ENCODE assay signal across 1 cellular context in genomic region chr4:88591787-88592599, GRCh38.
TF ChIP-seq lines count a peak whose summit lies in the region.

TSS of gene HERC3 (plus strand) at chr4:88592480. CDS start at chr4:88605824, 13,344 bp downstream.

TF ChIP-seq in K562, 482 proteins besides CTCF, POLR2A, EP300 and RAD21 (continued from another document):
- no peak for TF ChIP-seq DEAF1 (CRISPR knock-in tag; IDR thresholded peaks at IDR 0.05)
- TF ChIP-seq THAP12 (CRISPR knock-in tag; IDR thresholded peaks at IDR 0.05), result 0 out of 2 replicates have a peak, but pooled peaks have one; percentile 10
- TF ChIP-seq NR2C2 (CRISPR knock-in tag; IDR thresholded peaks at IDR 0.05), result no peak
- TF ChIP-seq NR2C2 (tag; IDR thresholded peaks at IDR 0.05), result no peak
- peak; percentile 78 for TF ChIP-seq PBX2 (CRISPR knock-in tag; IDR thresholded peaks at IDR 0.05; ENCODE audit: low read depth)
- peak; percentile 87 for TF ChIP-seq PBX2 (tag; conservative IDR thresholded peaks at IDR 0.05; ENCODE audit: low read depth)
- peak; percentile 37 to 43; a peak in 2 of 4 replicates for TF ChIP-seq UBTF (IDR thresholded peaks at IDR 0.05; ENCODE audit: borderline replicate concordance in 1 of 2, low read depth in 2 of 2, low read length in 2 of 2)
- TF ChIP-seq NRF1 (conservative IDR thresholded peaks at IDR 0.05 in 1 of 2, IDR thresholded peaks at IDR 0.05 in 1 of 2), result peak; percentile 71 to 79
- TF ChIP-seq HOMEZ (CRISPR knock-in tag; IDR thresholded peaks at IDR 0.05), result no peak
- TF ChIP-seq JUNB (CRISPR knock-in tag; conservative IDR thresholded peaks at IDR 0.05), result no peak
- TF ChIP-seq ZNF197 (CRISPR knock-in tag; IDR thresholded peaks at IDR 0.05; ENCODE audit: low read depth), result no peak
- TF ChIP-seq MYC (IDR thresholded peaks at IDR 0.05; ENCODE audit: low read depth, low read length), result peak; percentile 18; the same call in 1 of the 2 replicates
- TF ChIP-seq MYC (CRISPR knock-in tag; IDR thresholded peaks at IDR 0.05; ENCODE audit: borderline replicate concordance, low read depth), result no peak
- TF ChIP-seq MAFK (IDR thresholded peaks at IDR 0.05; ENCODE audit: low read length), result no peak
- no peak; the same call in 1 of the 2 replicates for TF ChIP-seq ESRRA (IDR thresholded peaks at IDR 0.05; ENCODE audit: borderline replicate concordance, low read depth)
- TF ChIP-seq ZHX1 (conservative IDR thresholded peaks at IDR 0.05; ENCODE audit: low read length), result no peak
- TF ChIP-seq ELF1 (tag; IDR thresholded peaks at IDR 0.05), result peak; percentile 69; the same call in 1 of the 2 replicates
- no peak for TF ChIP-seq TFAM (CRISPR knock-in tag; conservative IDR thresholded peaks at IDR 0.05)
